In genomic region chr2:28082131-28082530, GRCh38 we compare ENCODE assay signal across 18 cellular contexts.
DNase-seq lines count a peak whose midpoint lies in the region; TF ChIP-seq lines count a peak whose summit lies in the region.
"Had no signal": no experiment of that assay in that cellular context is flagged by ENCODE, and none has a peak within 500 bp of the region (broad histone marks: within the 10 kb centered on the region; RNA-seq: fewer than 3 reads in every experiment).

No MANE protein-coding gene starts in this region.

- DNase-seq in COLO829 (ENCODE audit: low spot score) (peak; percentile 13), NCI-H226 (peak; percentile 24), astrocyte of the spinal cord (ENCODE audit: low read depth, low spot score) (peak; percentile 80), myocyte (ENCODE audit: low read depth) (peak; percentile 25), NCI-H2029 (lab: John Stamatoyannopoulos, UW) (no peak), T-helper 9 cell (no peak), CD1c-positive myeloid dendritic cell (ENCODE audit: extremely low spot score) (no peak)
- DNase-seq in activated naive CD4-positive, alpha-beta T cell treated with anti-CD3 and anti-CD28 coated beads, Interleukin-2, amount 10 ng/mL, durations not matched to agents 7 days and 5 days, result no peak
- DNase-seq: activated CD4-positive, alpha-beta memory T cell treated with anti-CD3 and anti-CD28 coated beads, Interleukin-2, amount 10 ng/mL, durations not matched to agents 7 days and 5 days; foreskin fibroblast; GF-D8; NCI-H2107; NCI-H69; PC-3; stimulated activated CD4-positive, alpha-beta T cell treated with anti-CD3 and anti-CD28 coated beads, Interleukin-1b, Interleukin-23, amount 100 ng/mL, for 48 hours; stomach; upper lobe of right lung had no signal

- H3K9me3 Mint-ChIP-seq in activated naive CD4-positive, alpha-beta T cell treated with anti-CD3 and anti-CD28 coated beads, Interleukin-2, amount 10 ng/mL, durations not matched to agents 7 days and 5 days, result no peaks in the 10 kb centered on the region
- H3K9me3 Mint-ChIP-seq: activated CD4-positive, alpha-beta memory T cell treated with anti-CD3 and anti-CD28 coated beads, Interleukin-2, amount 10 ng/mL, durations not matched to agents 7 days and 5 days; IgD-negative memory B cell had no signal

- in situ Hi-C loops in astrocyte of the spinal cord (cut with HindIII; ENCODE audit: low sequenced_read_pairs), result no loop called here

- H3K27me3 Mint-ChIP-seq in activated naive CD4-positive, alpha-beta T cell treated with anti-CD3 and anti-CD28 coated beads, Interleukin-2, amount 10 ng/mL, durations not matched to agents 7 days and 5 days, result no peaks in the 10 kb centered on the region
- H3K27me3 Mint-ChIP-seq: activated CD4-positive, alpha-beta memory T cell treated with anti-CD3 and anti-CD28 coated beads, Interleukin-2, amount 10 ng/mL, durations not matched to agents 7 days and 5 days; IgD-negative memory B cell had no signal

- peaks cover 34% of the 10 kb centered on the region for H3K4me1 Mint-ChIP-seq in activated naive CD4-positive, alpha-beta T cell treated with anti-CD3 and anti-CD28 coated beads, Interleukin-2, amount 10 ng/mL, durations not matched to agents 7 days and 5 days
- H3K4me1 Mint-ChIP-seq: IgD-negative memory B cell had no signal

- H3K4me3 ChIP-seq in astrocyte of the spinal cord (ENCODE audit: low read depth, low read length), result no peak overlapping the region
- H3K4me3 ChIP-seq: stomach, upper lobe of right lung had no signal

- H3K36me3 Mint-ChIP-seq in activated naive CD4-positive, alpha-beta T cell treated with anti-CD3 and anti-CD28 coated beads, Interleukin-2, amount 10 ng/mL, durations not matched to agents 7 days and 5 days, result peaks cover 5% of the 10 kb centered on the region

- CTCF ChIA-PET in activated naive CD4-positive, alpha-beta T cell treated with anti-CD3 and anti-CD28 coated beads, Interleukin-2, amount 10 ng/mL, durations not matched to agents 7 days and 5 days (lab: Charles Lee), result no interaction called here

- no peak for TF ChIP-seq CTCF in astrocyte of the spinal cord (IDR thresholded peaks at IDR 0.05; ENCODE audit: low read depth, low read length)

- no peak overlapping the region for H3K4me3 Mint-ChIP-seq in activated naive CD4-positive, alpha-beta T cell treated with anti-CD3 and anti-CD28 coated beads, Interleukin-2, amount 10 ng/mL, durations not matched to agents 7 days and 5 days
- H3K4me3 Mint-ChIP-seq: activated CD4-positive, alpha-beta memory T cell treated with anti-CD3 and anti-CD28 coated beads, Interleukin-2, amount 10 ng/mL, durations not matched to agents 7 days and 5 days; IgD-negative memory B cell had no signal

- no peak overlapping the region for H3K27ac Mint-ChIP-seq in activated naive CD4-positive, alpha-beta T cell treated with anti-CD3 and anti-CD28 coated beads, Interleukin-2, amount 10 ng/mL, durations not matched to agents 7 days and 5 days
- H3K27ac Mint-ChIP-seq: activated CD4-positive, alpha-beta memory T cell treated with anti-CD3 and anti-CD28 coated beads, Interleukin-2, amount 10 ng/mL, durations not matched to agents 7 days and 5 days; IgD-negative memory B cell had no signal

Comparison
In these comparisons a context has a peak if more than half of its experiments do, and no peak if none do; other contexts are left out.
1. DNase-seq: peak in COLO829 (single experiment), NCI-H226 (single experiment), astrocyte of the spinal cord (single experiment) and myocyte (single experiment); none in activated naive CD4-positive, alpha-beta T cell treated with anti-CD3 and anti-CD28 coated beads, Interleukin-2, amount 10 ng/mL, durations not matched to agents 7 days and 5 days (single experiment), NCI-H2029 (single experiment), T-helper 9 cell (single experiment) and CD1c-positive myeloid dendritic cell (single experiment).